1 cellular context compared by ENCODE assay signal in genomic region chr16:74031551-74031950, GRCh38.
TF ChIP-seq lines count a peak whose summit lies in the region.

No MANE protein-coding gene starts in this region.

TF ChIP-seq in neural cell, 6 proteins besides CTCF, POLR2A, EP300 and RAD21 (continued from another document):
- TF ChIP-seq TAF1 (IDR thresholded peaks at IDR 0.05; ENCODE audit: low read depth) (no peak), POLR2AphosphoS5 (IDR thresholded peaks at IDR 0.05) (no peak)
